ENCODE assay signal across 1 cellular context in genomic region chr7:139153832-139154231, GRCh38.
TF ChIP-seq lines count a peak whose summit lies in the region.

No MANE protein-coding gene starts in this region.

TF ChIP-seq in HEK293, 187 proteins besides CTCF, POLR2A, EP300 and RAD21 (continued from another document):
- TF ChIP-seq ZNF18 (tag by site-specific recombination; IDR thresholded peaks at IDR 0.05) (peak; percentile 89), REPIN1 (tag by site-specific recombination; IDR thresholded peaks at IDR 0.05; ENCODE audit: low read depth) (no peak), ZNF175 (tag by site-specific recombination; IDR thresholded peaks at IDR 0.05) (no peak), ZNF248 (tag by site-specific recombination; IDR thresholded peaks at IDR 0.05) (no peak), ZFHX2 (tag by site-specific recombination; conservative IDR thresholded peaks at IDR 0.05) (no peak), PRDM1 (tag by site-specific recombination; IDR thresholded peaks at IDR 0.05) (peak; percentile 39; the same call in 1 of the 2 replicates)
